In genomic region chr11:132054822-132055221, GRCh38 we compare ENCODE assay signal across 14 cellular contexts.
DNase-seq lines count a peak whose midpoint lies in the region; ATAC-seq and FAIRE-seq lines count a peak whose summit lies in the region.
"Had no signal": no experiment of that assay in that cellular context is flagged by ENCODE, and none has a peak within 500 bp of the region (broad histone marks: within the 10 kb centered on the region; RNA-seq: fewer than 3 reads in every experiment).

No MANE protein-coding gene starts in this region.

- peak overlapping the region; percentile 36 to 95 (median 86) for H3K4me2 ChIP-seq in BLaER1 treated with 17β-estradiol and CSF1 and Interleukin-3, amounts not matched to agents 10 nM and 100 nM

- H4K20me1 ChIP-seq in BLaER1 treated with 17β-estradiol and CSF1 and Interleukin-3, amounts not matched to agents 10 nM and 100 nM = no peaks in the 10 kb centered on the region

- peak overlapping the region in 9 of 11 experiments; percentile 85 to 93 (median 90); a peak in 15 of 22 replicates for H3K27ac ChIP-seq in BLaER1 treated with 17β-estradiol and CSF1 and Interleukin-3, amounts not matched to agents 10 nM and 100 nM
- H3K27ac ChIP-seq: gastrocnemius medialis had no signal

- ATAC-seq in GM18502 (IDR thresholded peaks at IDR 0.05; ENCODE audit: poor library complexity, unreplicated experiment) = no peak
- ATAC-seq in stimulated activated effector memory CD8-positive, alpha-beta T cell treated with anti-CD3 and anti-CD28 coated beads, Interleukin-12 subunit alpha, Interleukin-12 subunit beta, amount 100 ng/mL, for 72 hours = no peak
- ATAC-seq: gastrocnemius medialis; naive thymus-derived CD4-positive, alpha-beta T cell; stimulated activated naive CD8-positive, alpha-beta T cell treated with anti-CD3 and anti-CD28 coated beads, Interleukin-15, amount 100 ng/mL, for 72 hours had no signal

- H3K9me3 Mint-ChIP-seq in stimulated activated effector memory CD8-positive, alpha-beta T cell treated with anti-CD3 and anti-CD28 coated beads, Interleukin-12 subunit alpha, Interleukin-12 subunit beta, amount 100 ng/mL, for 72 hours = no peaks in the 10 kb centered on the region
- H3K9me3 Mint-ChIP-seq: T-helper 1 cell treated with Interleukin-12 subunit alpha and Interleukin-12 subunit beta and Interleukin-4 antibody, amounts not matched to agents 30 μg/mL and 1 μg/mL, for 36 hours had no signal

- peaks cover 46 to 76% (median 62%) of the 10 kb centered on the region in 10 experiments for H3K4me1 ChIP-seq in BLaER1 treated with 17β-estradiol and CSF1 and Interleukin-3, amounts not matched to agents 10 nM and 100 nM

- peak overlapping the region in 2 of 11 experiments; percentile 0 to 3; a peak in 3 of 22 replicates for H3K9ac ChIP-seq in BLaER1 treated with 17β-estradiol and CSF1 and Interleukin-3, amounts not matched to agents 10 nM and 100 nM

- no peaks in the 10 kb centered on the region for H3K36me3 ChIP-seq in BLaER1 treated with 17β-estradiol and CSF1 and Interleukin-3, amounts not matched to agents 10 nM and 100 nM
- H3K36me3 ChIP-seq: gastrocnemius medialis had no signal

- H3K27ac Mint-ChIP-seq in stimulated activated effector memory CD8-positive, alpha-beta T cell treated with anti-CD3 and anti-CD28 coated beads, Interleukin-12 subunit alpha, Interleukin-12 subunit beta, amount 100 ng/mL, for 72 hours = no peak overlapping the region
- H3K27ac Mint-ChIP-seq: naive thymus-derived CD4-positive, alpha-beta T cell; stimulated activated naive CD8-positive, alpha-beta T cell treated with anti-CD3 and anti-CD28 coated beads, Interleukin-15, amount 100 ng/mL, for 72 hours; T-helper 1 cell treated with Interleukin-12 subunit alpha and Interleukin-12 subunit beta and Interleukin-4 antibody, amounts not matched to agents 30 μg/mL and 1 μg/mL, for 36 hours had no signal

- no peaks in the 10 kb centered on the region for H3K4me1 Mint-ChIP-seq in stimulated activated effector memory CD8-positive, alpha-beta T cell treated with anti-CD3 and anti-CD28 coated beads, Interleukin-12 subunit alpha, Interleukin-12 subunit beta, amount 100 ng/mL, for 72 hours
- H3K4me1 Mint-ChIP-seq: stimulated activated naive CD8-positive, alpha-beta T cell treated with anti-CD3 and anti-CD28 coated beads, Interleukin-15, amount 100 ng/mL, for 72 hours had no signal

- H3K4me3 Mint-ChIP-seq in stimulated activated effector memory CD8-positive, alpha-beta T cell treated with anti-CD3 and anti-CD28 coated beads, Interleukin-12 subunit alpha, Interleukin-12 subunit beta, amount 100 ng/mL, for 72 hours = no peak overlapping the region
- H3K4me3 Mint-ChIP-seq: naive thymus-derived CD4-positive, alpha-beta T cell; stimulated activated naive CD8-positive, alpha-beta T cell treated with anti-CD3 and anti-CD28 coated beads, Interleukin-15, amount 100 ng/mL, for 72 hours; T-helper 1 cell treated with Interleukin-12 subunit alpha and Interleukin-12 subunit beta and Interleukin-4 antibody, amounts not matched to agents 30 μg/mL and 1 μg/mL, for 36 hours had no signal

- 0 out of 20 replicates have a peak overlapping the region, but pooled peaks of 1 of the 10 experiments have one; percentile 25 for H3K4me3 ChIP-seq in BLaER1 treated with 17β-estradiol and CSF1 and Interleukin-3, amounts not matched to agents 10 nM and 100 nM
- H3K4me3 ChIP-seq: gastrocnemius medialis had no signal

- H3K36me3 Mint-ChIP-seq in stimulated activated effector memory CD8-positive, alpha-beta T cell treated with anti-CD3 and anti-CD28 coated beads, Interleukin-12 subunit alpha, Interleukin-12 subunit beta, amount 100 ng/mL, for 72 hours = no peaks in the 10 kb centered on the region
- H3K36me3 Mint-ChIP-seq: naive thymus-derived CD4-positive, alpha-beta T cell had no signal

- H3K27me3 ChIP-seq in BLaER1 treated with 17β-estradiol and CSF1 and Interleukin-3, amounts not matched to agents 10 nM and 100 nM = no peaks in the 10 kb centered on the region
- H3K27me3 ChIP-seq: gastrocnemius medialis had no signal

- FAIRE-seq in GM19239 (lab: Jason Lieb, UNC) = no peak

- no peaks in the 10 kb centered on the region for H3K9me3 ChIP-seq in BLaER1 treated with 17β-estradiol and CSF1 and Interleukin-3, amounts not matched to agents 10 nM and 100 nM (replicated peaks in 1 of 11)
- H3K9me3 ChIP-seq: gastrocnemius medialis had no signal

- DNase-seq in NCI-H1694 (lab: John Stamatoyannopoulos, UW) (peak; percentile 40), dedifferentiated amniotic fluid mesenchymal stem cell (ENCODE audit: extremely low spot score) (peak; percentile 90), non-pigmented ciliary epithelial cell (ENCODE audit: low read depth) (peak; percentile 98), NCI-H2171 (lab: John Stamatoyannopoulos, UW) (no peak), GM19239 (ENCODE audit: insufficient read length, low spot score) (no peak)
- DNase-seq in stimulated activated effector memory CD8-positive, alpha-beta T cell treated with anti-CD3 and anti-CD28 coated beads, Interleukin-12 subunit alpha, Interleukin-12 subunit beta, amount 100 ng/mL, for 72 hours (ENCODE audit: low spot score in 2 of 2) = no peak
- DNase-seq: activated CD4-positive, alpha-beta T cell treated with anti-CD3 and anti-CD28 coated beads, Interleukin-2, amount 50 U/mL, for 4 hours; activated gamma-delta T cell treated with Interleukin-2 at 50 U/mL for 16 hours; gastrocnemius medialis; naive thymus-derived CD4-positive, alpha-beta T cell; stimulated activated naive CD8-positive, alpha-beta T cell treated with anti-CD3 and anti-CD28 coated beads, Interleukin-15, amount 100 ng/mL, for 72 hours had no signal

Comparison
In these comparisons a context has a peak if more than half of its experiments do, and no peak if none do; other contexts are left out.
1. DNase-seq: peak in NCI-H1694 (single experiment), dedifferentiated amniotic fluid mesenchymal stem cell (single experiment) and non-pigmented ciliary epithelial cell (single experiment); none in stimulated activated effector memory CD8-positive, alpha-beta T cell treated with anti-CD3 and anti-CD28 coated beads, Interleukin-12 subunit alpha, Interleukin-12 subunit beta, amount 100 ng/mL, for 72 hours (0 of 2), NCI-H2171 (single experiment) and GM19239 (single experiment).